In genomic region chr4:115918149-115918548, GRCh38 we compare ENCODE assay signal across 24 cellular contexts.
"Had no signal": no experiment of that assay in that cellular context is flagged by ENCODE, and none has a peak within 500 bp of the region (broad histone marks: within the 10 kb centered on the region; RNA-seq: fewer than 3 reads in every experiment).

No MANE protein-coding gene starts in this region.

- H3K4me3 Mint-ChIP-seq: activated B cell treated with CpG ODN at 0.5 μM for 24 hours; activated CD4-positive, alpha-beta T cell treated with anti-CD3 and anti-CD28 coated beads for 36 hours; activated naive CD8-positive, alpha-beta T cell treated with anti-CD3 and anti-CD28 coated beads for 36 hours; activated T-cell treated with anti-CD3 and anti-CD28 coated beads, Interleukin-2, amount 50 U/mL, for 4 hours; naive thymus-derived CD4-positive, alpha-beta T cell; neural crest cell; type B pancreatic cell had no signal

- H3K4me1 ChIP-seq: foreskin keratinocyte, spleen had no signal

- H3K27me3 Mint-ChIP-seq: activated B cell treated with CpG ODN at 0.5 μM for 24 hours; activated CD4-positive, alpha-beta T cell treated with anti-CD3 and anti-CD28 coated beads for 36 hours; activated naive CD8-positive, alpha-beta T cell treated with anti-CD3 and anti-CD28 coated beads for 36 hours; naive thymus-derived CD4-positive, alpha-beta T cell; type B pancreatic cell had no signal

- H3K4me3 ChIP-seq: lung, spleen, thoracic aorta had no signal

- H3K27me3 ChIP-seq: foreskin keratinocyte, spleen had no signal

- H3K4me1 Mint-ChIP-seq: activated B cell treated with CpG ODN at 0.5 μM for 24 hours; activated CD4-positive, alpha-beta T cell treated with anti-CD3 and anti-CD28 coated beads for 36 hours; activated naive CD8-positive, alpha-beta T cell treated with anti-CD3 and anti-CD28 coated beads for 36 hours; naive thymus-derived CD4-positive, alpha-beta T cell; neural crest cell had no signal

- H3K27ac Mint-ChIP-seq: activated B cell treated with CpG ODN at 0.5 μM for 24 hours; activated CD4-positive, alpha-beta T cell treated with anti-CD3 and anti-CD28 coated beads for 36 hours; activated naive CD8-positive, alpha-beta T cell treated with anti-CD3 and anti-CD28 coated beads for 36 hours; naive thymus-derived CD4-positive, alpha-beta T cell; type B pancreatic cell had no signal

- H3K36me3 ChIP-seq: spleen, thoracic aorta had no signal

- ATAC-seq: activated CD4-positive, alpha-beta T cell treated with anti-CD3 and anti-CD28 coated beads for 36 hours; activated T-cell treated with anti-CD3 and anti-CD28 coated beads, Interleukin-2, amount 50 U/mL, for 4 hours; foreskin keratinocyte; left lobe of liver; naive thymus-derived CD4-positive, alpha-beta T cell had no signal

- H3K9me3 Mint-ChIP-seq: neural crest cell, type B pancreatic cell had no signal

- H3K36me3 Mint-ChIP-seq: activated naive CD8-positive, alpha-beta T cell treated with anti-CD3 and anti-CD28 coated beads for 36 hours; naive thymus-derived CD4-positive, alpha-beta T cell; type B pancreatic cell had no signal

- H3K27ac ChIP-seq: foreskin keratinocyte, spleen, thoracic aorta had no signal

- H3K9me3 ChIP-seq: thoracic aorta had no signal

- DNase-seq: activated B cell treated with CpG ODN at 0.5 μM for 24 hours; activated CD4-positive, alpha-beta T cell treated with anti-CD3 and anti-CD28 coated beads for 36 hours; activated CD4-positive, alpha-beta T cell treated with anti-CD3 and anti-CD28 coated beads, Interleukin-2, amount 50 U/mL, for 4 hours; activated CD8-positive, alpha-beta memory T cell treated with anti-CD3 and anti-CD28 coated beads, Interleukin-2, amount 50 U/mL, for 48 hours; activated naive CD4-positive, alpha-beta T cell treated with Interleukin-2 at 50 U/mL for 16 hours; activated naive CD8-positive, alpha-beta T cell treated with anti-CD3 and anti-CD28 coated beads for 36 hours; activated T-cell treated with anti-CD3 and anti-CD28 coated beads, Interleukin-2, amount 50 U/mL, for 4 hours; central memory CD4-positive, alpha-beta T cell; dermis blood vessel endothelial cell; effector CD8-positive, alpha-beta T cell; erythroblast; foreskin keratinocyte; kidney; naive thymus-derived CD4-positive, alpha-beta T cell; occipital lobe; spleen; stimulated activated CD4-positive, alpha-beta T cell treated with anti-CD3 and anti-CD28 coated beads, Interleukin-4, amount 100 ng/mL, for 24 hours; stimulated activated naive CD4-positive, alpha-beta T cell treated with Interleukin-2 at 50 U/mL for 16 hours; T-helper 2 cell had no signal
